19 cellular contexts compared by ENCODE assay signal in genomic region chr9:121259498-121259897, GRCh38.
"Had no signal": no experiment of that assay in that cellular context is flagged by ENCODE, and none has a peak within 500 bp of the region (broad histone marks: within the 10 kb centered on the region; RNA-seq: fewer than 3 reads in every experiment).

No MANE protein-coding gene starts in this region.

- H3K4me2 ChIP-seq: SK-N-SH had no signal

- H3K9me3 ChIP-seq: SK-N-SH had no signal

- DNase-seq: KBM-7, MV-4-11, NCI-H1048, NCI-H1105 treated with DMSO at 0.1 percent for 48 hours, NCI-H1417 treated with DMSO at 0.1 percent for 48 hours, NCI-H146, NCI-H1694 treated with DMSO at 0.1 percent for 48 hours, NCI-H1930, NCI-H2081 treated with DMSO at 0.1 percent for 48 hours, NCI-H2171, NCI-H345, NCI-H446 treated with DMSO at 0.1 percent for 48 hours, NCI-H510A treated with DMSO at 0.1 percent for 48 hours, NCI-H526, SHP77, SK-N-SH, SW 1271 had no signal

- H3K27ac ChIP-seq: HL-60, RWPE1 had no signal

- H3K9ac ChIP-seq: SK-N-SH had no signal
